ENCODE assay signal across 1 cellular context in the genomic region with DNA sequence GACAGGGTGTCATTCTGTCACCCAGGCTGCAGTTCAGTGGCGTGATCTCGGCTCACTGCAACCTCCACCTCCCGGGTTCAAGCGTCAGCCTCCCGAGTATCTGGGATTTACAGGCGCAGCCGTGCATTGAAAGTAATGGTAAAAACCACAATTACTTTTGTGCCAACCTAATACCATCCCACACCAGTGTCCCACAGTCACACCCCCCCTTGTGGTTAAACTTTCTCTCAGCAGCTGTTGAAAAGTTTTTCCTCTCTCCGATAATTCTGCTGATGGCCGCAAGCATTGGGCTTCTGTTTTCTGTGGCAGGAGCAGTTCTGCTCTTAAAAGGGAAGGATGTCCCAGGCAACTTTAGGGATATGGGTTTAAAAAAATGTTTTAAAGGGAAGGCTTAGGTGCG.
TF ChIP-seq lines count a peak whose summit lies in the region.

No MANE protein-coding gene starts in this region.

TF ChIP-seq in K562, 482 proteins besides CTCF, POLR2A, EP300 and RAD21:
- TF ChIP-seq ZFP36 (IDR thresholded peaks at IDR 0.05; ENCODE audit: low read depth, low read length, partially characterized antibody), result no peak
- TF ChIP-seq STAG1 (CRISPR knock-in tag; IDR thresholded peaks at IDR 0.05; ENCODE audit: borderline replicate concordance), result no peak
- TF ChIP-seq SMC3 (conservative IDR thresholded peaks at IDR 0.05; ENCODE audit: insufficient read depth, low read depth, low read length), result peak; percentile 51; the same call in 1 of the 2 replicates
- TF ChIP-seq ZNF384 (IDR thresholded peaks at IDR 0.05; ENCODE audit: low read depth, low read length), result peak; percentile 61
- TF ChIP-seq, protein P1, sequence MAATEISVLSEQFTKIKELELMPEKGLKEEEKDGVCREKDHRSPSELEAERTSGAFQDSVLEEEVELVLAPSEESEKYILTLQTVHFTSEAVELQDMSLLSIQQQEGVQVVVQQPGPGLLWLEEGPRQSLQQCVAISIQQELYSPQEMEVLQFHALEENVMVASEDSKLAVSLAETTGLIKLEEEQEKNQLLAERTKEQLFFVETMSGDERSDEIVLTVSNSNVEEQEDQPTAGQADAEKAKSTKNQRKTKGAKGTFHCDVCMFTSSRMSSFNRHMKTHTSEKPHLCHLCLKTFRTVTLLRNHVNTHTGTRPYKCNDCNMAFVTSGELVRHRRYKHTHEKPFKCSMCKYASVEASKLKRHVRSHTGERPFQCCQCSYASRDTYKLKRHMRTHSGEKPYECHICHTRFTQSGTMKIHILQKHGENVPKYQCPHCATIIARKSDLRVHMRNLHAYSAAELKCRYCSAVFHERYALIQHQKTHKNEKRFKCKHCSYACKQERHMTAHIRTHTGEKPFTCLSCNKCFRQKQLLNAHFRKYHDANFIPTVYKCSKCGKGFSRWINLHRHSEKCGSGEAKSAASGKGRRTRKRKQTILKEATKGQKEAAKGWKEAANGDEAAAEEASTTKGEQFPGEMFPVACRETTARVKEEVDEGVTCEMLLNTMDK (IDR thresholded peaks at IDR 0.05; ENCODE audit: borderline replicate concordance, insufficient read depth, low read depth, low read length, poor library complexity, severe bottlenecking), result peak; percentile 21
